Comparison of ENCODE assay signal across 21 cellular contexts in the genomic region with DNA sequence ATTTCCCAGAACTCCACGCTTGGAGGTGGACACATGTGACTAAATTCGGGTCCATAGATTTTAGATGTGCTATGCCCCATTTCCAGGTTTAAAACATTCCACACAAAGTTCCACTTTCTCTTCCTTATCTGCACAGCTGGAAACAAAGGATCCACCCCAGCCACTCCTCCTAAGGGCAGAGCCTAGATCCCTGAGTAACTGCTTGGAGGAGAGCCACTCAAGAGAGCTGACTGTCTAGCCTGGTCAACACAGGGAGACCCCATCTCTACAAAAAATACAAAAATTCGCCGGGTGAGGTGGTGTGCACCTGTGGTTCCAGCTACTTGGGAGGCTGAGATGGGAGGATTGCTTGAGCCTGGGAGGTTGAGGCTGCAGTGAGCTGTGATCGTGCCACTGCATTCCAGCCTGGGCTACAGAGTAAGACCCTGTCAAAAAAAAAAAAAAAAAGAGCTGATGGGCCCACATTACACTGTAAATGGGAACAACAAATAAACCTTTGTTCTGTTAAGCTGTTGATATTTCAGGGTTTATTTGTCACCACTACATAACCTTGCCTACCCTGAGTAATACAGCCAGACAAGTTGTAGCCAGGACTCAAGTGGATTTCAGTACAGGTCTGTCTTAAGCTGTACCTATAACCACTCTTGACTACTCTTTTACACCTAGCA.
"Had no signal": no experiment of that assay in that cellular context is flagged by ENCODE, and none has a peak within 500 bp of the region (broad histone marks: within the 10 kb centered on the region; RNA-seq: fewer than 3 reads in every experiment).

No MANE protein-coding gene starts in this region.

- ATAC-seq: Panc1, PC-3, SK-N-SH treated with all-trans-retinoic acid at 6 μM for 48 hours had no signal

- H3K4me2 ChIP-seq: KMS-11 had no signal

- DNase-seq: IMR-90, Kasumi-1, MM.1S, NCI-H1092 treated with DMSO at 0.1 percent for 48 hours, NCI-H1436, NCI-H187, NCI-H2029, NCI-H2081 treated with DMSO at 0.1 percent for 48 hours, NCI-H2171, NCI-H226, NCI-H446, NCI-H510A, NCI-H524 treated with DMSO at 0.1 percent for 48 hours, NCI-H69, NCI-H774, PC-3, SHP77 had no signal

- H3K9ac ChIP-seq: KMS-11 had no signal

- H3K27ac ChIP-seq: KMS-11, RWPE1 had no signal
